Comparison of ENCODE assay signal across 10 cellular contexts in genomic region chr14:95998656-95999055, GRCh38. TPM values are rescaled to one million over a fixed set of nuclear protein-coding genes. Genes with fewer than 3 reads are reported as not detected.
DNase-seq lines count a peak whose midpoint lies in the region; ATAC-seq and TF ChIP-seq lines count a peak whose summit lies in the region.
"Had no signal": no experiment of that assay in that cellular context is flagged by ENCODE, and none has a peak within 500 bp of the region (broad histone marks: within the 10 kb centered on the region; RNA-seq: fewer than 3 reads in every experiment).

No MANE protein-coding gene starts in this region.

- H3K36me3 ChIP-seq in fibroblast of lung (ENCODE audit: control insufficient read depth, insufficient read depth, low read length) (no peaks in the 10 kb centered on the region), suprapubic skin (no peaks in the 10 kb centered on the region)
- H3K36me3 ChIP-seq: BLaER1 had no signal

- no peak overlapping the region for H3K4me3 Mint-ChIP-seq in natural killer cell
- no peak overlapping the region for H3K4me3 Mint-ChIP-seq in activated naive CD8-positive, alpha-beta T cell treated with anti-CD3 and anti-CD28 coated beads for 36 hours
- H3K4me3 Mint-ChIP-seq: T-helper 17 cell had no signal

- no peak overlapping the region for H3K27ac Mint-ChIP-seq in natural killer cell
- no peak overlapping the region for H3K27ac Mint-ChIP-seq in activated naive CD8-positive, alpha-beta T cell treated with anti-CD3 and anti-CD28 coated beads for 36 hours
- H3K27ac Mint-ChIP-seq: T-helper 17 cell had no signal

- H3K9ac ChIP-seq in fibroblast of lung (ENCODE audit: insufficient read depth, low read length) = no peak overlapping the region
- H3K9ac ChIP-seq: BLaER1 had no signal

- H3K9me3 ChIP-seq in fibroblast of lung (ENCODE audit: control insufficient read depth, insufficient read depth, low read depth, low read length) (no peaks in the 10 kb centered on the region), suprapubic skin (no peaks in the 10 kb centered on the region)

- H3K4me3 ChIP-seq in fibroblast of lung (replicated peaks in 1 of 4; ENCODE audit: control extremely low read depth in 1 of 4, insufficient read depth in 1 of 4, low read depth in 3 of 4, low read length in 4 of 4) (no peak overlapping the region), suprapubic skin (no peak overlapping the region)
- H3K4me3 ChIP-seq: BLaER1 had no signal

- TF ChIP-seq CTCF in fibroblast of lung (conservative IDR thresholded peaks at IDR 0.05 in 1 of 2, IDR thresholded peaks at IDR 0.05 in 1 of 2; ENCODE audit: low read depth in 1 of 2, low read length in 2 of 2) = peak; percentile 33 to 55
- TF ChIP-seq CTCF in suprapubic skin (IDR thresholded peaks at IDR 0.05) = peak; percentile 23 to 26
- no peak for TF ChIP-seq CTCF in natural killer cell (IDR thresholded peaks at IDR 0.05)

- no peaks in the 10 kb centered on the region for H3K36me3 Mint-ChIP-seq in natural killer cell
- H3K36me3 Mint-ChIP-seq in activated naive CD8-positive, alpha-beta T cell treated with anti-CD3 and anti-CD28 coated beads for 36 hours = peaks cover 2% of the 10 kb centered on the region

- no peak for TF ChIP-seq EP300 in suprapubic skin (IDR thresholded peaks at IDR 0.05)

- H3K79me2 ChIP-seq in fibroblast of lung (ENCODE audit: control insufficient read depth, insufficient read depth, low read length) = no peaks in the 10 kb centered on the region

- H3K4me1 ChIP-seq in fibroblast of lung (ENCODE audit: control insufficient read depth, extremely low read depth, insufficient read depth, low read length) = no peaks in the 10 kb centered on the region
- H3K4me1 ChIP-seq in suprapubic skin = no peaks in the 10 kb centered on the region

- DNase-seq in NCI-H2029 (lab: John Stamatoyannopoulos, UW) (peak; percentile 2), NCI-H2029 treated with DMSO at 0.1 percent for 48 hours (lab: John Stamatoyannopoulos, UW) (no peak), NCI-H774 (lab: John Stamatoyannopoulos, UW) (peak; percentile 15), fibroblast of lung (ENCODE audit: low read depth in 2 of 2) (peak; percentile 32 to 70), suprapubic skin (ENCODE audit: low spot score in 2 of 2) (no peak), AML-193 (lab: John Stamatoyannopoulos, UW) (no peak), natural killer cell (no peak)
- no peak for DNase-seq in activated naive CD8-positive, alpha-beta T cell treated with anti-CD3 and anti-CD28 coated beads for 36 hours
- DNase-seq: T-helper 17 cell had no signal

- no peaks in the 10 kb centered on the region for H4K20me1 ChIP-seq in fibroblast of lung (ENCODE audit: control insufficient read depth, extremely low read depth, insufficient read depth, low read length)
- H4K20me1 ChIP-seq: BLaER1 had no signal

- TF ChIP-seq POLR2A in suprapubic skin (IDR thresholded peaks at IDR 0.05) = no peak

- H3K27ac ChIP-seq in fibroblast of lung (ENCODE audit: insufficient read depth, low read length) = no peak overlapping the region
- no peak overlapping the region for H3K27ac ChIP-seq in suprapubic skin
- H3K27ac ChIP-seq: BLaER1 had no signal

- peaks cover 6% of the 10 kb centered on the region for H3K27me3 ChIP-seq in fibroblast of lung (ENCODE audit: control insufficient read depth, insufficient read depth, low read length)
- H3K27me3 ChIP-seq in suprapubic skin = peaks cover 35% of the 10 kb centered on the region
- H3K27me3 ChIP-seq: BLaER1 had no signal

- H2AFZ ChIP-seq in fibroblast of lung (ENCODE audit: low read length) = no peak overlapping the region

- ATAC-seq in natural killer cell = no peak
- ATAC-seq: T-helper 17 cell had no signal

- H3K4me2 ChIP-seq in fibroblast of lung (ENCODE audit: extremely low read depth, insufficient read depth, low read length) = no peak overlapping the region
- H3K4me2 ChIP-seq: BLaER1 had no signal

- intact Hi-C loops in natural killer cell (cut with micrococcal nuclease) = no loop called here

- no peaks in the 10 kb centered on the region for H3K4me1 Mint-ChIP-seq in natural killer cell
- no peaks in the 10 kb centered on the region for H3K4me1 Mint-ChIP-seq in activated naive CD8-positive, alpha-beta T cell treated with anti-CD3 and anti-CD28 coated beads for 36 hours

- H3K27me3 Mint-ChIP-seq in natural killer cell (ENCODE audit: low read depth in 2 of 2) = peaks cover 20 to 62% of the 10 kb centered on the region in 2 donors
- H3K27me3 Mint-ChIP-seq in activated naive CD8-positive, alpha-beta T cell treated with anti-CD3 and anti-CD28 coated beads for 36 hours = peaks cover 68% of the 10 kb centered on the region

- no peaks in the 10 kb centered on the region for H3K9me3 Mint-ChIP-seq in natural killer cell
- peaks cover 9% of the 10 kb centered on the region for H3K9me3 Mint-ChIP-seq in activated naive CD8-positive, alpha-beta T cell treated with anti-CD3 and anti-CD28 coated beads for 36 hours

- 17% methylated on average over 1 of the region's 1 CpG for WGBS in suprapubic skin

RNA-seq across cellular contexts. Expression of gene C14orf132, which starts 40.5 kb away (rescaled TPM):
- total RNA-seq in fibroblast of lung = 41.1 and 48.6 TPM in 2 replicates
- polyA plus RNA-seq in fibroblast of lung = 12.1 and 20.6 TPM in 2 replicates
- 16.9 and 27.0 TPM in 2 replicates for polyA plus RNA-seq in fibroblast of lung (2012)
- 13.4 and 39.0 TPM in 2 replicates for polyA minus RNA-seq in fibroblast of lung (ENCODE audit: low replicate concordance)
- 10 to 100 TPM; 16.2 to 34.4 (median 27.9) TPM for total RNA-seq in suprapubic skin
- under 1 TPM in 2 of 3 donors, not detected in 1; 0.07 to 0.23 TPM for total RNA-seq in natural killer cell
- 1 to 10 TPM; 1.7 to 2.2 TPM for total RNA-seq in activated naive CD8-positive, alpha-beta T cell treated with anti-CD3 and anti-CD28 coated beads for 36 hours

Comparison
In these comparisons a context has a peak if more than half of its experiments do, and no peak if none do; other contexts are left out.
1. DNase-seq: peak in NCI-H2029 (single experiment), NCI-H774 (single experiment) and fibroblast of lung (2 of 2); none in NCI-H2029 treated with DMSO at 0.1 percent for 48 hours (single experiment), suprapubic skin (0 of 2), AML-193 (0 of 2), natural killer cell (single experiment) and activated naive CD8-positive, alpha-beta T cell treated with anti-CD3 and anti-CD28 coated beads for 36 hours (single experiment).
2. RNA of gene C14orf132, which starts 40.5 kb away (total RNA-seq): 41.1 to 48.6 TPM in fibroblast of lung and 16.2 to 34.4 TPM in suprapubic skin; 1.7 to 2.2 TPM in activated naive CD8-positive, alpha-beta T cell treated with anti-CD3 and anti-CD28 coated beads for 36 hours and 0.07 to 0.23 TPM in natural killer cell; every median in the first group is over 4 times any median in the second.